In genomic region chr6:7267521-7268091, GRCh38 we compare ENCODE assay signal across 9 cellular contexts. TPM values are rescaled to one million over a fixed set of nuclear protein-coding genes. Genes with fewer than 3 reads are reported as not detected.
DNase-seq lines count a peak whose midpoint lies in the region; ATAC-seq and TF ChIP-seq lines count a peak whose summit lies in the region.
"Had no signal": no experiment of that assay in that cellular context is flagged by ENCODE, and none has a peak within 500 bp of the region (broad histone marks: within the 10 kb centered on the region; RNA-seq: fewer than 3 reads in every experiment).

No MANE protein-coding gene starts in this region.

- ATAC-seq in Panc1 (peak; percentile 89), sciatic nerve (peak; percentile 18), GM21528 (IDR thresholded peaks at IDR 0.05; ENCODE audit: low FRiP score, unreplicated experiment) (no peak), GM19023 (IDR thresholded peaks at IDR 0.05; ENCODE audit: unreplicated experiment) (no peak)

- no peak overlapping the region for H3K4me3 Mint-ChIP-seq in T-helper 2 cell treated with Interferon-gamma antibody and Interleukin-4, amounts not matched to agents 5 μg/mL and 100 μg/mL, for 36 hours
- H3K4me3 Mint-ChIP-seq: activated naive CD8-positive, alpha-beta T cell had no signal

- H3K4me3 ChIP-seq in Panc1 (ENCODE audit: low read depth in 2 of 2, low read length in 2 of 2) = no peak overlapping the region

- no peaks in the 10 kb centered on the region for H3K9me3 ChIP-seq in Panc1 (ENCODE audit: control insufficient read depth, insufficient read depth, low read depth, low read length)

- no peaks in the 10 kb centered on the region for H3K27me3 Mint-ChIP-seq in T-helper 2 cell treated with Interferon-gamma antibody and Interleukin-4, amounts not matched to agents 5 μg/mL and 100 μg/mL, for 36 hours (ENCODE audit: low read depth)
- H3K27me3 Mint-ChIP-seq: activated naive CD8-positive, alpha-beta T cell had no signal

- intact Hi-C loops in Panc1 (cut with micrococcal nuclease; ENCODE audit: unreplicated experiment) = no loop called here
- intact Hi-C loops in sciatic nerve (cut with DNase I) = no loop called here

- in situ Hi-C loops in Panc1 (cut with HindIII; ENCODE audit: low pct_unique_long_range_greater_than_20kb, low sequenced_read_pairs) = no loop called here

- no peak overlapping the region for H3K27ac Mint-ChIP-seq in T-helper 2 cell treated with Interferon-gamma antibody and Interleukin-4, amounts not matched to agents 5 μg/mL and 100 μg/mL, for 36 hours
- H3K27ac Mint-ChIP-seq: activated naive CD8-positive, alpha-beta T cell had no signal

- no peaks in the 10 kb centered on the region for H3K4me1 ChIP-seq in Panc1 (ENCODE audit: control insufficient read depth, insufficient read depth, low read length)

- CTCF ChIA-PET in Panc1 (lab: Charles Lee) = no interaction called here

- H3K36me3 Mint-ChIP-seq in T-helper 2 cell treated with Interferon-gamma antibody and Interleukin-4, amounts not matched to agents 5 μg/mL and 100 μg/mL, for 36 hours (ENCODE audit: low read depth) = no peaks in the 10 kb centered on the region

- H3K4me1 Mint-ChIP-seq in T-helper 2 cell treated with Interferon-gamma antibody and Interleukin-4, amounts not matched to agents 5 μg/mL and 100 μg/mL, for 36 hours (ENCODE audit: low read depth) = no peaks in the 10 kb centered on the region

- no peaks in the 10 kb centered on the region for H3K27me3 ChIP-seq in Panc1 (ENCODE audit: control insufficient read depth, insufficient read depth, low read length)

- POLR2A ChIA-PET in Panc1 (lab: Charles Lee) = no interaction called here

- TF ChIP-seq CTCF in Panc1 (IDR thresholded peaks at IDR 0.05) = no peak

- H3K9me3 Mint-ChIP-seq in T-helper 2 cell treated with Interferon-gamma antibody and Interleukin-4, amounts not matched to agents 5 μg/mL and 100 μg/mL, for 36 hours = no peaks in the 10 kb centered on the region

- H3K27ac ChIP-seq in Panc1 (ENCODE audit: low read length) = no peak overlapping the region

- no peaks in the 10 kb centered on the region for H3K36me3 ChIP-seq in Panc1 (ENCODE audit: control insufficient read depth, insufficient read depth, low read length)

- BruUV-seq in Panc1 (replicated peaks; lab: Mats Ljungman, UMichigan) = no TSS peak

- peak; percentile 78 for DNase-seq in H4 (ENCODE audit: low spot score)
- DNase-seq in Panc1 (ENCODE audit: low read depth, low spot score) = no peak
- DNase-seq in fibroblast of peridontal ligament (ENCODE audit: extremely low read depth) = peak; percentile 94
- DNase-seq in sciatic nerve (ENCODE audit: low spot score) = peak; percentile 80
- DNase-seq in T-helper 2 cell treated with Interferon-gamma antibody and Interleukin-4, amounts not matched to agents 5 μg/mL and 100 μg/mL, for 36 hours (ENCODE audit: low spot score) = no peak
- no peak for DNase-seq in stimulated activated CD4-positive, alpha-beta T cell treated with anti-CD3 and anti-CD28 coated beads, Interleukin-4, amount 100 ng/mL, for 24 hours

RNA-seq across cellular contexts. Expression of gene SSR1, which starts 45.4 kb away (rescaled TPM):
- total RNA-seq in H4 (2014; rRNA removed; shearing (Covaris generic)) = 107 and 127 TPM in 2 replicates
- 119 TPM for total RNA-seq in Panc1 (2021; ENCODE audit: unreplicated experiment)
- 123 TPM for polyA plus RNA-seq in Panc1 (2012; ENCODE audit: insufficient read length)
- 118 TPM for total RNA-seq in sciatic nerve

Comparison
In these comparisons a context has a peak if more than half of its experiments do, and no peak if none do; other contexts are left out.
1. DNase-seq: peak in H4 (single experiment), fibroblast of peridontal ligament (single experiment) and sciatic nerve (single experiment); none in Panc1 (single experiment), T-helper 2 cell treated with Interferon-gamma antibody and Interleukin-4, amounts not matched to agents 5 μg/mL and 100 μg/mL, for 36 hours (single experiment) and stimulated activated CD4-positive, alpha-beta T cell treated with anti-CD3 and anti-CD28 coated beads, Interleukin-4, amount 100 ng/mL, for 24 hours (single experiment).
2. ATAC-seq: peak in Panc1 (single experiment) and sciatic nerve (single experiment); none in GM21528 (single experiment) and GM19023 (single experiment).